ENCODE assay signal across 1 cellular context in the genomic region with DNA sequence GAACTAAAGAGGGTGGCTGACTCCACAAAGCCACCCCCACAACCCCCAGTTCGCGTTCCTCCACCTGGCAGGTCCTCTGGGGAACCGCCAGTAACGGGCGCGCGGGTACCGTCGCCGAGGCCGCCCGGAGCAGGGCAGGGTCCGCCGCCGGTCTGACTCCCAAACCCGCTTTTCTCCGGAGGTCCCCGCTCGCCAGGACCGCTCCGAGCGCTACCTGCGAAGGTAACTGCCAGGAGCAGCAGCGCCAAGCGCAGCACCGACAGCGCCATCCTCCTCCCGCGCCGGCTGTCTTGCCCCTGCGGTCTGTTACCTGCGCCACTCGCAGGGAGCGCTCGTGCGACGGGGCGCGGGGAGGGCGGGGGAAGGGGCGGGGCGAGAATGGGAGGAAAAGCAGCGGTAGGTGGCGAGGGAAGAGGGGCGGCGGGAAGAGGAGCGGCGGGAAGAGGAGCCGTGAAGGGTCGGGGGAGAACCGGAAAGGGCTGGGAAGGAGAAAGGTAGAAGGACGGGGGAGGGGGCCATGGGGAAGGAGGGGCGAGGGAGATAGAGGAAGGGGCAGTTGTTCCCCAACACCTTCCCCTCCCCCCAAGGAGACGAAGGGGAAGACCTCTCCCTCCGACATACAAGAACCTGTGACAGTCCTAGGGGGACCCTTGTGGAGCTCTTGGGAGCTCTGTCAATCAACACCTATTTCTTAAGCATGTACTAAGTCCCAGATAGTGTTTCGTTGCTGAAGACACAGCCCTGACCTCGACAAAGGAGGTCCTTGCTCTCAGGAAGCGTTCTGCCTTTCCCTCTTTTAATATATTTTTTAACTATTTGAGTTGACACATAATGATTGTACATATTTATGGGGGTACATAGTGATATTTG.
TF ChIP-seq lines count a peak whose summit lies in the region.

A gene with protein sequence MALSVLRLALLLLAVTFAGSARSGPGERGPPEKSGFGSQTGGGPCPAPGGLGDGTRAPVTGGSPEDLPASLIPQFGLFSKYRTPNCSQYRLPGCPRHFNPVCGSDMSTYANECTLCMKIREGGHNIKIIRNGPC (minus strand): TSS at position 308 of the 870 bp plus-strand sequence. CDS start 39 bp downstream, at position 269.

TF ChIP-seq in H1, 55 proteins besides CTCF, POLR2A, EP300 and RAD21 (continued from another document):
- TF ChIP-seq, protein P1, sequence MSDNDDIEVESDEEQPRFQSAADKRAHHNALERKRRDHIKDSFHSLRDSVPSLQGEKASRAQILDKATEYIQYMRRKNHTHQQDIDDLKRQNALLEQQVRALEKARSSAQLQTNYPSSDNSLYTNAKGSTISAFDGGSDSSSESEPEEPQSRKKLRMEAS (IDR thresholded peaks at IDR 0.05), result peak; percentile 45; the same call in 1 of the 2 replicates
- TF ChIP-seq RBBP5 (IDR thresholded peaks at IDR 0.05; ENCODE audit: borderline replicate concordance, low read depth, low read length) (no peak; the same call in 1 of the 2 replicates), PHF8 (conservative IDR thresholded peaks at IDR 0.05; ENCODE audit: low read depth, low read length) (0 out of 2 replicates have a peak, but pooled peaks have one; percentile 17), POLR2AphosphoS5 (IDR thresholded peaks at IDR 0.05; ENCODE audit: low read depth, low read length) (peak; percentile 66; the same call in 1 of the 2 replicates), CREB1 (IDR thresholded peaks at IDR 0.05) (no peak), BRCA1 (IDR thresholded peaks at IDR 0.05; ENCODE audit: low read depth, low read length) (no peak), TBP (IDR thresholded peaks at IDR 0.05; ENCODE audit: low read depth, low read length) (peak; percentile 27; the same call in 1 of the 2 replicates), MAFK (IDR thresholded peaks at IDR 0.05; ENCODE audit: low read depth, low read length) (no peak), SUZ12 (IDR thresholded peaks at IDR 0.05; ENCODE audit: low read length) (peak; percentile 51; the same call in 1 of the 2 replicates), TAF7 (optimal IDR thresholded peaks at IDR 0.05; ENCODE audit: borderline replicate concordance, low read depth, low read length) (no peak), BCL11A (IDR thresholded peaks at IDR 0.05; ENCODE audit: low read depth in 2 of 2, low read length in 2 of 2) (no peak), JUND (IDR thresholded peaks at IDR 0.05; ENCODE audit: low read length) (no peak), GABPA (IDR thresholded peaks at IDR 0.05; ENCODE audit: borderline replicate concordance, insufficient read depth, low read length) (no peak), KDM4A (IDR thresholded peaks at IDR 0.05; ENCODE audit: low read depth, low read length, severe bottlenecking) (peak; percentile 80), EZH2 (IDR thresholded peaks at IDR 0.05; ENCODE audit: low read depth, low read length, severe bottlenecking) (no peak), CEBPB (IDR thresholded peaks at IDR 0.05; ENCODE audit: low read depth, low read length) (no peak), CTBP2 (IDR thresholded peaks at IDR 0.05; ENCODE audit: borderline replicate concordance, insufficient read depth, insufficient read length, low read length) (no peak), NANOG (IDR thresholded peaks at IDR 0.05; ENCODE audit: insufficient read depth, low read depth, low read length, poor library complexity, severe bottlenecking) (no peak), SRF (IDR thresholded peaks at IDR 0.05; ENCODE audit: low read depth, low read length) (no peak), RNF2 (IDR thresholded peaks at IDR 0.05; ENCODE audit: borderline replicate concordance, low read depth, low read length, missing control alignments, poor library complexity, severe bottlenecking) (no peak), HDAC2 (IDR thresholded peaks at IDR 0.05; ENCODE audit: borderline replicate concordance in 1 of 2, low read depth in 2 of 2, low read length in 2 of 2) (no peak), SIN3A (conservative IDR thresholded peaks at IDR 0.05 in 1 of 2, IDR thresholded peaks at IDR 0.05 in 1 of 2; ENCODE audit: low read depth in 1 of 2, low read length in 2 of 2) (no peak), CBX8 (IDR thresholded peaks at IDR 0.05; ENCODE audit: borderline replicate concordance, low read depth, low read length) (no peak), JUN (IDR thresholded peaks at IDR 0.05; ENCODE audit: low read depth, low read length) (no peak), GTF2F1 (IDR thresholded peaks at IDR 0.05; ENCODE audit: borderline replicate concordance, low read depth, low read length) (no peak), CBX5 (IDR thresholded peaks at IDR 0.05; ENCODE audit: low read depth, low read length) (no peak), RXRA (IDR thresholded peaks at IDR 0.05; ENCODE audit: insufficient read depth, low read depth, low read length) (no peak), CHD1 (IDR thresholded peaks at IDR 0.05; ENCODE audit: low read depth, low read length) (no peak), KDM1A (IDR thresholded peaks at IDR 0.05; ENCODE audit: borderline replicate concordance, low read length) (no peak), ASH2L (IDR thresholded peaks at IDR 0.05; ENCODE audit: low read length) (peak; percentile 44), CHD2 (IDR thresholded peaks at IDR 0.05; ENCODE audit: low read length) (no peak), YY1 (IDR thresholded peaks at IDR 0.05; ENCODE audit: low read depth, low read length) (peak; percentile 53; the same call in 1 of the 2 replicates)
- TF ChIP-seq, protein P2, sequence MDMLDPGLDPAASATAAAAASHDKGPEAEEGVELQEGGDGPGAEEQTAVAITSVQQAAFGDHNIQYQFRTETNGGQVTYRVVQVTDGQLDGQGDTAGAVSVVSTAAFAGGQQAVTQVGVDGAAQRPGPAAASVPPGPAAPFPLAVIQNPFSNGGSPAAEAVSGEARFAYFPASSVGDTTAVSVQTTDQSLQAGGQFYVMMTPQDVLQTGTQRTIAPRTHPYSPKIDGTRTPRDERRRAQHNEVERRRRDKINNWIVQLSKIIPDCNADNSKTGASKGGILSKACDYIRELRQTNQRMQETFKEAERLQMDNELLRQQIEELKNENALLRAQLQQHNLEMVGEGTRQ (IDR thresholded peaks at IDR 0.05; ENCODE audit: low read length), result no peak
- TF ChIP-seq, protein P3, sequence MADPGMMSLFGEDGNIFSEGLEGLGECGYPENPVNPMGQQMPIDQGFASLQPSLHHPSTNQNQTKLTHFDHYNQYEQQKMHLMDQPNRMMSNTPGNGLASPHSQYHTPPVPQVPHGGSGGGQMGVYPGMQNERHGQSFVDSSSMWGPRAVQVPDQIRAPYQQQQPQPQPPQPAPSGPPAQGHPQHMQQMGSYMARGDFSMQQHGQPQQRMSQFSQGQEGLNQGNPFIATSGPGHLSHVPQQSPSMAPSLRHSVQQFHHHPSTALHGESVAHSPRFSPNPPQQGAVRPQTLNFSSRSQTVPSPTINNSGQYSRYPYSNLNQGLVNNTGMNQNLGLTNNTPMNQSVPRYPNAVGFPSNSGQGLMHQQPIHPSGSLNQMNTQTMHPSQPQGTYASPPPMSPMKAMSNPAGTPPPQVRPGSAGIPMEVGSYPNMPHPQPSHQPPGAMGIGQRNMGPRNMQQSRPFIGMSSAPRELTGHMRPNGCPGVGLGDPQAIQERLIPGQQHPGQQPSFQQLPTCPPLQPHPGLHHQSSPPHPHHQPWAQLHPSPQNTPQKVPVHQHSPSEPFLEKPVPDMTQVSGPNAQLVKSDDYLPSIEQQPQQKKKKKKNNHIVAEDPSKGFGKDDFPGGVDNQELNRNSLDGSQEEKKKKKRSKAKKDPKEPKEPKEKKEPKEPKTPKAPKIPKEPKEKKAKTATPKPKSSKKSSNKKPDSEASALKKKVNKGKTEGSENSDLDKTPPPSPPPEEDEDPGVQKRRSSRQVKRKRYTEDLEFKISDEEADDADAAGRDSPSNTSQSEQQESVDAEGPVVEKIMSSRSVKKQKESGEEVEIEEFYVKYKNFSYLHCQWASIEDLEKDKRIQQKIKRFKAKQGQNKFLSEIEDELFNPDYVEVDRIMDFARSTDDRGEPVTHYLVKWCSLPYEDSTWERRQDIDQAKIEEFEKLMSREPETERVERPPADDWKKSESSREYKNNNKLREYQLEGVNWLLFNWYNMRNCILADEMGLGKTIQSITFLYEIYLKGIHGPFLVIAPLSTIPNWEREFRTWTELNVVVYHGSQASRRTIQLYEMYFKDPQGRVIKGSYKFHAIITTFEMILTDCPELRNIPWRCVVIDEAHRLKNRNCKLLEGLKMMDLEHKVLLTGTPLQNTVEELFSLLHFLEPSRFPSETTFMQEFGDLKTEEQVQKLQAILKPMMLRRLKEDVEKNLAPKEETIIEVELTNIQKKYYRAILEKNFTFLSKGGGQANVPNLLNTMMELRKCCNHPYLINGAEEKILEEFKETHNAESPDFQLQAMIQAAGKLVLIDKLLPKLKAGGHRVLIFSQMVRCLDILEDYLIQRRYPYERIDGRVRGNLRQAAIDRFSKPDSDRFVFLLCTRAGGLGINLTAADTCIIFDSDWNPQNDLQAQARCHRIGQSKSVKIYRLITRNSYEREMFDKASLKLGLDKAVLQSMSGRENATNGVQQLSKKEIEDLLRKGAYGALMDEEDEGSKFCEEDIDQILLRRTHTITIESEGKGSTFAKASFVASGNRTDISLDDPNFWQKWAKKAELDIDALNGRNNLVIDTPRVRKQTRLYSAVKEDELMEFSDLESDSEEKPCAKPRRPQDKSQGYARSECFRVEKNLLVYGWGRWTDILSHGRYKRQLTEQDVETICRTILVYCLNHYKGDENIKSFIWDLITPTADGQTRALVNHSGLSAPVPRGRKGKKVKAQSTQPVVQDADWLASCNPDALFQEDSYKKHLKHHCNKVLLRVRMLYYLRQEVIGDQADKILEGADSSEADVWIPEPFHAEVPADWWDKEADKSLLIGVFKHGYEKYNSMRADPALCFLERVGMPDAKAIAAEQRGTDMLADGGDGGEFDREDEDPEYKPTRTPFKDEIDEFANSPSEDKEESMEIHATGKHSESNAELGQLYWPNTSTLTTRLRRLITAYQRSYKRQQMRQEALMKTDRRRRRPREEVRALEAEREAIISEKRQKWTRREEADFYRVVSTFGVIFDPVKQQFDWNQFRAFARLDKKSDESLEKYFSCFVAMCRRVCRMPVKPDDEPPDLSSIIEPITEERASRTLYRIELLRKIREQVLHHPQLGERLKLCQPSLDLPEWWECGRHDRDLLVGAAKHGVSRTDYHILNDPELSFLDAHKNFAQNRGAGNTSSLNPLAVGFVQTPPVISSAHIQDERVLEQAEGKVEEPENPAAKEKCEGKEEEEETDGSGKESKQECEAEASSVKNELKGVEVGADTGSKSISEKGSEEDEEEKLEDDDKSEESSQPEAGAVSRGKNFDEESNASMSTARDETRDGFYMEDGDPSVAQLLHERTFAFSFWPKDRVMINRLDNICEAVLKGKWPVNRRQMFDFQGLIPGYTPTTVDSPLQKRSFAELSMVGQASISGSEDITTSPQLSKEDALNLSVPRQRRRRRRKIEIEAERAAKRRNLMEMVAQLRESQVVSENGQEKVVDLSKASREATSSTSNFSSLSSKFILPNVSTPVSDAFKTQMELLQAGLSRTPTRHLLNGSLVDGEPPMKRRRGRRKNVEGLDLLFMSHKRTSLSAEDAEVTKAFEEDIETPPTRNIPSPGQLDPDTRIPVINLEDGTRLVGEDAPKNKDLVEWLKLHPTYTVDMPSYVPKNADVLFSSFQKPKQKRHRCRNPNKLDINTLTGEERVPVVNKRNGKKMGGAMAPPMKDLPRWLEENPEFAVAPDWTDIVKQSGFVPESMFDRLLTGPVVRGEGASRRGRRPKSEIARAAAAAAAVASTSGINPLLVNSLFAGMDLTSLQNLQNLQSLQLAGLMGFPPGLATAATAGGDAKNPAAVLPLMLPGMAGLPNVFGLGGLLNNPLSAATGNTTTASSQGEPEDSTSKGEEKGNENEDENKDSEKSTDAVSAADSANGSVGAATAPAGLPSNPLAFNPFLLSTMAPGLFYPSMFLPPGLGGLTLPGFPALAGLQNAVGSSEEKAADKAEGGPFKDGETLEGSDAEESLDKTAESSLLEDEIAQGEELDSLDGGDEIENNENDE (IDR thresholded peaks at IDR 0.05; ENCODE audit: insufficient replicate concordance, low read length), result no peak
- TF ChIP-seq, protein P4, sequence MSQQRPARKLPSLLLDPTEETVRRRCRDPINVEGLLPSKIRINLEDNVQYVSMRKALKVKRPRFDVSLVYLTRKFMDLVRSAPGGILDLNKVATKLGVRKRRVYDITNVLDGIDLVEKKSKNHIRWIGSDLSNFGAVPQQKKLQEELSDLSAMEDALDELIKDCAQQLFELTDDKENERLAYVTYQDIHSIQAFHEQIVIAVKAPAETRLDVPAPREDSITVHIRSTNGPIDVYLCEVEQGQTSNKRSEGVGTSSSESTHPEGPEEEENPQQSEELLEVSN (IDR thresholded peaks at IDR 0.05), result no peak
